ENCODE assay signal across 11 cellular contexts in genomic region chr7:140638311-140638791, GRCh38. TPM values are rescaled to one million over a fixed set of nuclear protein-coding genes. Genes with fewer than 3 reads are reported as not detected.
A peak's percentile ranks its signal among the peaks of the same experiment; 100 is the strongest.
DNase-seq lines count a peak whose midpoint lies in the region; ATAC-seq and TF ChIP-seq lines count a peak whose summit lies in the region.
"Had no signal": no experiment of that assay in that cellular context is flagged by ENCODE, and none has a peak within 500 bp of the region (broad histone marks: within the 10 kb centered on the region; RNA-seq: fewer than 3 reads in every experiment).

No MANE protein-coding gene starts in this region.

- H3K27ac Mint-ChIP-seq in WTC11 = peak overlapping the region; percentile 9; the same call in 1 of the 2 replicates
- H3K27ac Mint-ChIP-seq in stimulated activated naive B cell treated with anti-CD40 and anti-IgM and Interleukin-4, amounts not matched to agents 10 μg/mL and 1 μg/mL and 100 μg/mL, for 72 hours = no peak overlapping the region

- H3K27me3 Mint-ChIP-seq in WTC11 (ENCODE audit: low read depth) = peaks cover 38% of the 10 kb centered on the region
- H3K27me3 Mint-ChIP-seq in stimulated activated naive B cell treated with anti-CD40 and anti-IgM and Interleukin-4, amounts not matched to agents 10 μg/mL and 1 μg/mL and 100 μg/mL, for 72 hours = peaks cover 55 to 64% of the 10 kb centered on the region in 2 donors

- no peak overlapping the region for H3K9ac ChIP-seq in rectal smooth muscle tissue (ENCODE audit: low read length)

- peak; percentile 46 for ATAC-seq in WTC11
- peak in 1 of 8 donors; percentile 14 for ATAC-seq in heart right ventricle
- no peak for ATAC-seq in HG03457 (IDR thresholded peaks at IDR 0.05; ENCODE audit: unreplicated experiment)
- ATAC-seq in stimulated activated naive B cell treated with anti-CD40 and anti-IgM and Interleukin-4, amounts not matched to agents 10 μg/mL and 1 μg/mL and 100 μg/mL, for 72 hours (replicated peaks) = no peak
- ATAC-seq: activated T-cell treated with anti-CD3 and anti-CD28 coated beads, Interleukin-2, amount 50 U/mL, for 4 hours had no signal

- CTCF ChIA-PET in WTC11 (lab: Charles Lee) (interaction anchor here (0.5 to 2.1 kb wide), 7 partner anchors 9 to 130 kb away, joined by 3 to 12 read pairs (median 3); no protein-coding TSS in a partner anchor), A673 (lab: Charles Lee) (no interaction called here)

- POLR2A ChIA-PET in WTC11 (lab: Charles Lee) (no interaction called here), A673 (lab: Charles Lee; ENCODE audit: low non-redundant PET) (interaction anchor here (0.6 kb wide), 1 partner anchor 240 kb away, joined by 3 read pairs; the partner anchor contains the start of gene SLC37A3)

- H3K4me3 ChIP-seq in heart right ventricle = peak overlapping the region; percentile 6 to 82 (median 70)
- H3K4me3 ChIP-seq in rectal smooth muscle tissue (ENCODE audit: low read length) = no peak overlapping the region
- H3K4me3 ChIP-seq in A673 (ENCODE audit: low read depth, low read length, poor library complexity, severe bottlenecking) = no peak overlapping the region
- H3K4me3 ChIP-seq: SK-N-MC had no signal

- H3K4me1 ChIP-seq in heart right ventricle (peaks cover 11 to 79% (median 55%) of the 10 kb centered on the region in 9 donors), rectal smooth muscle tissue (ENCODE audit: control insufficient read depth, insufficient read depth, low read length) (peaks cover 12% of the 10 kb centered on the region), A673 (ENCODE audit: insufficient read depth, low read length, poor library complexity, severe bottlenecking) (peaks cover 3% of the 10 kb centered on the region)

- H3K9me3 ChIP-seq in heart right ventricle (no peaks in the 10 kb centered on the region), A673 (ENCODE audit: low read depth, low read length, poor library complexity, severe bottlenecking) (no peaks in the 10 kb centered on the region)

- peaks cover 47% of the 10 kb centered on the region for H3K4me1 Mint-ChIP-seq in WTC11
- H3K4me1 Mint-ChIP-seq in stimulated activated naive B cell treated with anti-CD40 and anti-IgM and Interleukin-4, amounts not matched to agents 10 μg/mL and 1 μg/mL and 100 μg/mL, for 72 hours = peaks cover 18 to 24% of the 10 kb centered on the region in 2 donors

- H3K4me3 Mint-ChIP-seq in WTC11 = peak overlapping the region; percentile 97; the same call in 1 of the 2 replicates
- no peak overlapping the region for H3K4me3 Mint-ChIP-seq in stimulated activated naive B cell treated with anti-CD40 and anti-IgM and Interleukin-4, amounts not matched to agents 10 μg/mL and 1 μg/mL and 100 μg/mL, for 72 hours
- H3K4me3 Mint-ChIP-seq: activated T-cell treated with anti-CD3 and anti-CD28 coated beads, Interleukin-2, amount 50 U/mL, for 4 hours had no signal

- no peaks in the 10 kb centered on the region for H3K36me3 Mint-ChIP-seq in WTC11
- H3K36me3 Mint-ChIP-seq in stimulated activated naive B cell treated with anti-CD40 and anti-IgM and Interleukin-4, amounts not matched to agents 10 μg/mL and 1 μg/mL and 100 μg/mL, for 72 hours = peaks cover 0 to 3% of the 10 kb centered on the region in 2 donors

- H3K36me3 ChIP-seq in heart right ventricle = no peaks in the 10 kb centered on the region
- H3K36me3 ChIP-seq in rectal smooth muscle tissue (ENCODE audit: control insufficient read depth, insufficient read depth, low read length) = no peaks in the 10 kb centered on the region
- no peaks in the 10 kb centered on the region for H3K36me3 ChIP-seq in A673 (ENCODE audit: insufficient read depth, low read length, poor library complexity, severe bottlenecking)

- BruUV-seq in A673 (replicated peaks; lab: Mats Ljungman, UMichigan) = no TSS peak

- WGBS in heart right ventricle, 2 donors = 67% methylated on average over 5 of the region's 5 CpGs

- intact Hi-C loops in heart right ventricle (cut with DNase I) = loop anchor here in 4 of 10 donors (5.0 kb wide), 2 partner anchors 41 to 96 kb away; no protein-coding TSS in a partner anchor
- intact Hi-C loops in A673 (cut with micrococcal nuclease; ENCODE audit: unreplicated experiment) = no loop called here

- H3K27me3 ChIP-seq in heart right ventricle (peaks cover 0 to 55% (median 7%) of the 10 kb centered on the region in 7 donors), rectal smooth muscle tissue (ENCODE audit: control insufficient read depth, insufficient read depth, low read length) (peaks cover 8% of the 10 kb centered on the region), A673 (replicated peaks; ENCODE audit: insufficient read depth, low read depth, low read length, poor library complexity) (peaks cover 6% of the 10 kb centered on the region)

- TF ChIP-seq CTCF in WTC11 (IDR thresholded peaks at IDR 0.05) (no peak), heart right ventricle (IDR thresholded peaks at IDR 0.05) (peak in 1 of 9 donors; percentile 9), A673 (conservative IDR thresholded peaks at IDR 0.05; ENCODE audit: low read depth, low read length) (no peak)

- peak overlapping the region in 9 of 10 donors; percentile 83 to 98 (median 92) for H3K27ac ChIP-seq in heart right ventricle
- H3K27ac ChIP-seq in rectal smooth muscle tissue (ENCODE audit: low read depth, low read length) = peak overlapping the region; percentile 70
- H3K27ac ChIP-seq in A673 (ENCODE audit: low read depth, low read length, poor library complexity, severe bottlenecking) = no peak overlapping the region
- H3K27ac ChIP-seq: SK-N-MC had no signal

- no peaks in the 10 kb centered on the region for H3K9me3 Mint-ChIP-seq in WTC11
- no peaks in the 10 kb centered on the region for H3K9me3 Mint-ChIP-seq in stimulated activated naive B cell treated with anti-CD40 and anti-IgM and Interleukin-4, amounts not matched to agents 10 μg/mL and 1 μg/mL and 100 μg/mL, for 72 hours
- H3K9me3 Mint-ChIP-seq: activated T-cell treated with anti-CD3 and anti-CD28 coated beads, Interleukin-2, amount 50 U/mL, for 4 hours had no signal

- peak; percentile 86 for DNase-seq in ELF-1 (ENCODE audit: low read depth, low spot score)
- peak; percentile 40 for DNase-seq in WTC11 (ENCODE audit: low spot score)
- no peak for DNase-seq in heart right ventricle
- DNase-seq in stimulated activated naive B cell treated with anti-CD40 and anti-IgM and Interleukin-4, amounts not matched to agents 10 μg/mL and 1 μg/mL and 100 μg/mL, for 72 hours = no peak
- DNase-seq in A673 (ENCODE audit: low spot score) = no peak
- no peak for DNase-seq in NCI-H187 treated with DMSO at 0.1 percent for 48 hours (lab: John Stamatoyannopoulos, UW)
- DNase-seq: activated T-cell treated with anti-CD3 and anti-CD28 coated beads, Interleukin-2, amount 50 U/mL, for 4 hours; NCI-H1930 had no signal

TF ChIP-seq in WTC11, 78 proteins besides CTCF, POLR2A, EP300 and RAD21:
- TF ChIP-seq ZNF317 (CRISPR knock-in tag; IDR thresholded peaks at IDR 0.05; ENCODE audit: borderline replicate concordance, low read depth) (no peak), NR2C2 (CRISPR knock-in tag; IDR thresholded peaks at IDR 0.05) (no peak), ZNF138 (CRISPR knock-in tag; conservative IDR thresholded peaks at IDR 0.05) (no peak), ZNF219 (CRISPR knock-in tag; IDR thresholded peaks at IDR 0.05; ENCODE audit: borderline replicate concordance) (no peak), TCF7 (CRISPR knock-in tag; IDR thresholded peaks at IDR 0.05; ENCODE audit: low read depth) (no peak), FOXJ3 (CRISPR knock-in tag; IDR thresholded peaks at IDR 0.05; ENCODE audit: borderline replicate concordance) (no peak), ZNF671 (CRISPR knock-in tag; IDR thresholded peaks at IDR 0.05) (no peak), STAT6 (CRISPR knock-in tag; conservative IDR thresholded peaks at IDR 0.05; ENCODE audit: low read depth) (no peak), ZBTB21 (CRISPR knock-in tag; IDR thresholded peaks at IDR 0.05; ENCODE audit: borderline replicate concordance) (no peak), ZNF416 (CRISPR knock-in tag; IDR thresholded peaks at IDR 0.05) (no peak), ZNF263 (CRISPR knock-in tag; IDR thresholded peaks at IDR 0.05; ENCODE audit: low read depth) (no peak), SP1 (CRISPR knock-in tag; conservative IDR thresholded peaks at IDR 0.05) (no peak)

RNA-seq across cellular contexts. Expression of gene DENND2A, which starts 2.3 kb away (rescaled TPM):
- total RNA-seq in WTC11 (2021) (10.0 to 13.6 TPM (median 12.7 TPM) in 3 replicates), heart right ventricle (10 to 100 TPM in 5 of 10 donors, 1 to 10 TPM in 5; 6.9 to 16.9 (median 10.4) TPM), A673 (2021) (0.49 and 0.87 TPM in 2 replicates)
- polyA plus RNA-seq in heart right ventricle = 1 to 10 TPM; 3.8 to 9.2 TPM
- total RNA-seq: activated T-cell treated with anti-CD3 and anti-CD28 coated beads, Interleukin-2, amount 50 U/mL, for 4 hours had no signal

RNA-seq across cellular contexts. Expression of gene ADCK2, which starts 34.4 kb away (rescaled TPM):
- 10.1 to 12.7 TPM (median 12.0 TPM) in 3 replicates for total RNA-seq in WTC11 (2021)
- 10 to 100 TPM in 2 of 10 donors, 1 to 10 TPM in 8; 6.8 to 11.4 (median 8.2) TPM for total RNA-seq in heart right ventricle
- 10 to 100 TPM in 1 of 2 donors, 1 to 10 TPM in 1; 5.6 to 10.5 TPM for polyA plus RNA-seq in heart right ventricle
- total RNA-seq in A673 (2021) = 7.5 and 12.3 TPM in 2 replicates

RNA-seq across cellular contexts. Expression of gene NDUFB2, which starts 58.2 kb away (rescaled TPM):
- total RNA-seq in WTC11 (2021) = 152 to 170 TPM (median 162 TPM) in 3 replicates
- 100 to 1,000 TPM; 526 to 798 (median 653) TPM for total RNA-seq in heart right ventricle
- 100 to 1,000 TPM; 211 to 876 TPM for polyA plus RNA-seq in heart right ventricle
- 180 and 192 TPM in 2 replicates for total RNA-seq in A673 (2021)

Comparison
In these comparisons a context has a peak if more than half of its experiments do, and no peak if none do; other contexts are left out.
1. DNase-seq: peak in ELF-1 (single experiment) and WTC11 (single experiment); none in heart right ventricle (0 of 2), stimulated activated naive B cell treated with anti-CD40 and anti-IgM and Interleukin-4, amounts not matched to agents 10 μg/mL and 1 μg/mL and 100 μg/mL, for 72 hours (single experiment), A673 (single experiment) and NCI-H187 treated with DMSO at 0.1 percent for 48 hours (single experiment).
2. H3K4me3 ChIP-seq: peak in heart right ventricle (10 of 10); none in rectal smooth muscle tissue (single experiment) and A673 (single experiment).